In the genomic region with DNA sequence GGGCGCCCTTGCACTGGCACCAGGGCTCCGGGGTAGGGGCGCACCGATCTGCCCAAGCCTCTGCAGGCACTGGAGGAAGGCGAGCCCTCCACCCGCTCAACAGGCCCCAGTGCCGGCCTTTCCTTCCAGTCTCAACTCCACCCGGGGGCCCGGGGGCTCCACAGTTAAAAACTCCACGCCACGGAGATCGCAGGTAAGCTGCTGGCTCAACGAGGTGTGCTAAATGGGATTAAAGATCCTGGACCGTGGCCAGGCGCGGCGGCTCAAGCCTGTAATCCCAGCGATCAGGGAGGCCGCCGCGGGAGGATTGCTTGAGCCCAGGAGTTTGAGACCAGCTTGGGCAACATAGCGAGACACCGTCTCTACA, we compare ENCODE assay signal across 8 cellular contexts. TPM values are rescaled to one million over a fixed set of nuclear protein-coding genes. Genes with fewer than 3 reads are reported as not detected.
DNase-seq lines count a peak whose midpoint lies in the region; ATAC-seq and TF ChIP-seq lines count a peak whose summit lies in the region.

No MANE protein-coding gene starts in this region.

- ATAC-seq in activated naive CD4-positive, alpha-beta T cell treated with anti-CD3 and anti-CD28 coated beads, Interleukin-2, amount 50 U/mL, for 72 hours: no peak
- ATAC-seq in body of pancreas (no peak), lung (ENCODE audit: insufficient read depth, low FRiP score) (no peak), GM18858 (IDR thresholded peaks at IDR 0.05; ENCODE audit: unreplicated experiment) (no peak)

- H3K27ac ChIP-seq in body of pancreas (peak overlapping the region; percentile 46 to 90 (median 81)), lung (ENCODE audit: low read depth in 1 of 2, low read length in 1 of 2) (peak overlapping the region; percentile 80 to 87), tibial nerve (peak overlapping the region; percentile 70 to 85 (median 84))

- H3K4me1 ChIP-seq in body of pancreas: peaks cover 21% of the 10 kb centered on the region
- H3K4me1 ChIP-seq in lung (ENCODE audit: control insufficient read depth in 2 of 2, insufficient read depth in 2 of 2, low read length in 2 of 2): peaks cover 0 to 12% of the 10 kb centered on the region in 2 donors
- H3K4me1 ChIP-seq in tibial nerve: peaks cover 0 to 41% (median 11%) of the 10 kb centered on the region in 4 donors

- H3K36me3 ChIP-seq in body of pancreas (replicated peaks in 1 of 2; ENCODE audit: insufficient read depth in 1 of 2, low read depth in 2 of 2) (no peaks in the 10 kb centered on the region), lung (ENCODE audit: control insufficient read depth in 2 of 2, insufficient read depth in 2 of 2, low read length in 2 of 2) (peaks cover 2 to 4% of the 10 kb centered on the region in 2 donors), tibial nerve (peaks cover 0 to 20% (median 0%) of the 10 kb centered on the region in 3 donors)

- TF ChIP-seq EP300 in tibial nerve (IDR thresholded peaks at IDR 0.05): no peak

- intact Hi-C loops in activated naive CD4-positive, alpha-beta T cell treated with anti-CD3 and anti-CD28 coated beads for 36 hours (cut with micrococcal nuclease): loop anchor here (5.0 kb wide), 1 partner anchor 119 kb away; a partner anchor contains a TSS
- intact Hi-C loops in body of pancreas (cut with DNase I): no loop called here

- H3K9me3 ChIP-seq in body of pancreas: no peaks in the 10 kb centered on the region
- no peaks in the 10 kb centered on the region for H3K9me3 ChIP-seq in lung (ENCODE audit: control insufficient read depth in 2 of 2, insufficient read depth in 1 of 2, low read length in 1 of 2)
- H3K9me3 ChIP-seq in tibial nerve: no peaks in the 10 kb centered on the region

- CTCF ChIA-PET in activated naive CD4-positive, alpha-beta T cell treated with anti-CD3 and anti-CD28 coated beads for 36 hours (lab: Charles Lee): interaction anchor here (0.6 kb wide), 1 partner anchor 13 kb away, joined by 4 read pairs; no protein-coding TSS in a partner anchor

- 75 to 86% methylated on average over 10 to 18 of the region's 23 CpGs for WGBS in body of pancreas, 2 donors
- 82 to 91% methylated on average over 23 of the region's 23 CpGs for WGBS in lung, 2 donors
- WGBS in tibial nerve, 2 donors: 89 to 91% methylated on average over 23 of the region's 23 CpGs

- peak overlapping the region; percentile 91 for H3K27ac Mint-ChIP-seq in activated naive CD4-positive, alpha-beta T cell treated with anti-CD3 and anti-CD28 coated beads for 36 hours
- H3K27ac Mint-ChIP-seq in activated naive CD4-positive, alpha-beta T cell treated with anti-CD3 and anti-CD28 coated beads, Interleukin-2, amount 50 U/mL, for 72 hours: peak overlapping the region in 1 of 2 donors; percentile 97

- TF ChIP-seq POLR2A in body of pancreas (IDR thresholded peaks at IDR 0.05): no peak
- no peak for TF ChIP-seq POLR2A in tibial nerve (IDR thresholded peaks at IDR 0.05)

- H3K4me1 Mint-ChIP-seq in activated naive CD4-positive, alpha-beta T cell treated with anti-CD3 and anti-CD28 coated beads for 36 hours (ENCODE audit: low read depth): peaks cover 40% of the 10 kb centered on the region

- H3K4me3 Mint-ChIP-seq in activated naive CD4-positive, alpha-beta T cell treated with anti-CD3 and anti-CD28 coated beads for 36 hours: peak overlapping the region; percentile 98

- H3K27me3 Mint-ChIP-seq in activated naive CD4-positive, alpha-beta T cell treated with anti-CD3 and anti-CD28 coated beads for 36 hours (ENCODE audit: low read depth): no peaks in the 10 kb centered on the region

- no peak for TF ChIP-seq CTCF in body of pancreas (IDR thresholded peaks at IDR 0.05)
- no peak for TF ChIP-seq CTCF in lung (IDR thresholded peaks at IDR 0.05; ENCODE audit: control extremely low read depth, extremely low read depth)
- no peak for TF ChIP-seq CTCF in tibial nerve (IDR thresholded peaks at IDR 0.05)

- H3K9me3 Mint-ChIP-seq in activated naive CD4-positive, alpha-beta T cell treated with anti-CD3 and anti-CD28 coated beads for 36 hours: no peaks in the 10 kb centered on the region
- H3K9me3 Mint-ChIP-seq in activated naive CD4-positive, alpha-beta T cell treated with anti-CD3 and anti-CD28 coated beads, Interleukin-2, amount 50 U/mL, for 72 hours: no peaks in the 10 kb centered on the region

- H3K36me3 Mint-ChIP-seq in activated naive CD4-positive, alpha-beta T cell treated with anti-CD3 and anti-CD28 coated beads for 36 hours (ENCODE audit: low read depth): peaks cover 27% of the 10 kb centered on the region
- H3K36me3 Mint-ChIP-seq in activated naive CD4-positive, alpha-beta T cell treated with anti-CD3 and anti-CD28 coated beads, Interleukin-2, amount 50 U/mL, for 72 hours: peaks cover 24 to 26% of the 10 kb centered on the region in 2 donors

- H3K27me3 ChIP-seq in body of pancreas (no peaks in the 10 kb centered on the region), lung (ENCODE audit: control insufficient read depth, insufficient read depth) (no peaks in the 10 kb centered on the region), tibial nerve (no peaks in the 10 kb centered on the region)

- H3K4me3 ChIP-seq in body of pancreas: no peak overlapping the region
- H3K4me3 ChIP-seq in lung: no peak overlapping the region
- peak overlapping the region; percentile 63 to 99 (median 80) for H3K4me3 ChIP-seq in tibial nerve

- DNase-seq in activated naive CD4-positive, alpha-beta T cell treated with anti-CD3 and anti-CD28 coated beads for 36 hours: no peak
- DNase-seq in activated naive CD4-positive, alpha-beta T cell treated with anti-CD3 and anti-CD28 coated beads, Interleukin-2, amount 50 U/mL, for 72 hours (ENCODE audit: low spot score in 2 of 2): no peak
- DNase-seq in body of pancreas (peak in 2 of 4 donors; percentile 34 to 39), lung (ENCODE audit: low spot score) (no peak), tibial nerve (ENCODE audit: low spot score in 2 of 2) (no peak), NCI-H1694 (lab: John Stamatoyannopoulos, UW) (no peak), NCI-H446 treated with DMSO at 0.1 percent for 48 hours (lab: John Stamatoyannopoulos, UW) (no peak)

RNA-seq across cellular contexts. Expression of a gene that starts 0.5 kb away (rescaled TPM):
- total RNA-seq in activated naive CD4-positive, alpha-beta T cell treated with anti-CD3 and anti-CD28 coated beads for 36 hours: 1 to 10 TPM; 1.3 to 2.1 TPM
- under 1 TPM; 0.57 to 0.78 TPM for total RNA-seq in activated naive CD4-positive, alpha-beta T cell treated with anti-CD3 and anti-CD28 coated beads, Interleukin-2, amount 50 U/mL, for 72 hours
- total RNA-seq in body of pancreas (1 to 10 TPM; 3.1 to 4.3 TPM), lung (under 1 TPM; 0.60 to 0.71 TPM), tibial nerve (1 to 10 TPM; 1.7 to 6.3 (median 1.9) TPM)
- polyA plus RNA-seq in lung: under 1 TPM; 0.46 to 0.55 TPM

RNA-seq across cellular contexts. Expression of a gene that starts 0.6 kb away (rescaled TPM):
- 10 to 100 TPM; 59.6 to 60.6 TPM for total RNA-seq in activated naive CD4-positive, alpha-beta T cell treated with anti-CD3 and anti-CD28 coated beads for 36 hours
- total RNA-seq in activated naive CD4-positive, alpha-beta T cell treated with anti-CD3 and anti-CD28 coated beads, Interleukin-2, amount 50 U/mL, for 72 hours: 10 to 100 TPM; 39.1 to 61.5 TPM
- total RNA-seq in body of pancreas (10 to 100 TPM; 15.8 to 19.1 TPM), lung (10 to 100 TPM; 14.6 to 18.1 TPM), tibial nerve (10 to 100 TPM; 21.4 to 29.4 (median 25.5) TPM)
- 10 to 100 TPM in 1 of 2 donors, 1 to 10 TPM in 1; 6.4 to 10.8 TPM for polyA plus RNA-seq in lung

Comparison
In these comparisons a context has a peak if more than half of its experiments do, and no peak if none do; other contexts are left out.
1. H3K4me3 ChIP-seq: peak in tibial nerve (4 of 4); none in body of pancreas (0 of 2) and lung (single experiment).
2. Peak in every context shown above with its lines, with median percentiles within 50 percentile points of each other: H3K27ac ChIP-seq.